ENCODE assay signal across 21 cellular contexts in the genomic region with DNA sequence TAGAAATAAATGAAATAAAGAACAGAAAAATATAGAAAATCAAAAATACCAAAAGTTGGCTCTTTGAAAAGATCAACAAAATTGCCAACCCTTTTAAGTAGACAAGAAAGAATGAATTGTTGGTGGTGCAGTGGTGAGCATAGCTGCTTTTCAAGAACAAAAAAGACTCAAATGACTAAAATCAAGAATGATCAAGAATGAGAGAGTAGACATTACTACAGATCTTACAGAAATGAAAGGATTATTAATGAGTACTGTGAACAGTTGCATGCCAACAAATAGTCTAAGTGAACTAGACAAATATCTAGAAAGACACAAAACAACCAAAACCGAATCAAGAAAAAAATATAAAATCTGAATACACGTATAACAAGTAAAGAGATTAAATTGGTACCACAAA.
"Had no signal": no experiment of that assay in that cellular context is flagged by ENCODE, and none has a peak within 500 bp of the region (broad histone marks: within the 10 kb centered on the region; RNA-seq: fewer than 3 reads in every experiment).

No MANE protein-coding gene starts in this region.

- H3K27ac Mint-ChIP-seq: immature natural killer cell; naive thymus-derived CD8-positive, alpha-beta T cell; progenitor cell of endocrine pancreas; stimulated activated naive B cell treated with anti-CD40 and anti-IgM and Interleukin-4, amounts not matched to agents 10 μg/mL and 1 μg/mL and 100 μg/mL, for 72 hours; stimulated activated naive CD8-positive, alpha-beta T cell treated with anti-CD3 and anti-CD28 coated beads, Interleukin-15, Interleukin-2, amounts not matched to agents 100 ng/mL and 50 ng/mL, for 24 hours; type B pancreatic cell had no signal

- DNase-seq: hypothalamus; immature natural killer cell; kidney; left colon; left lung; lower lobe of right lung; mammary epithelial cell; mesenchymal stem cell; naive thymus-derived CD8-positive, alpha-beta T cell; ovary; right lobe of liver; stimulated activated CD4-positive, alpha-beta T cell treated with anti-CD3 and anti-CD28 coated beads, Interleukin-1b, Interleukin-23, amount 100 ng/mL, for 48 hours; stimulated activated CD4-positive, alpha-beta T cell treated with anti-CD3 and anti-CD28 coated beads, Interleukin-2, amount 100 ng/mL, for 48 hours; stimulated activated CD4-positive, alpha-beta T cell treated with anti-CD3 and anti-CD28 coated beads, Interleukin-4, amount 100 ng/mL, for 4 hours; stimulated activated CD8-positive, alpha-beta memory T cell treated with anti-CD3 and anti-CD28 coated beads, Interleukin-4, amount 100 ng/mL, for 48 hours; stimulated activated naive B cell treated with anti-CD40 and anti-IgM and Interleukin-4, amounts not matched to agents 10 μg/mL and 1 μg/mL and 100 μg/mL, for 72 hours; substantia nigra; uterus had no signal

- H3K4me1 Mint-ChIP-seq: immature natural killer cell; stimulated activated naive B cell treated with anti-CD40 and anti-IgM and Interleukin-4, amounts not matched to agents 10 μg/mL and 1 μg/mL and 100 μg/mL, for 72 hours had no signal

- H3K27me3 Mint-ChIP-seq: naive thymus-derived CD8-positive, alpha-beta T cell; progenitor cell of endocrine pancreas; stimulated activated naive B cell treated with anti-CD40 and anti-IgM and Interleukin-4, amounts not matched to agents 10 μg/mL and 1 μg/mL and 100 μg/mL, for 72 hours; stimulated activated naive CD8-positive, alpha-beta T cell treated with anti-CD3 and anti-CD28 coated beads, Interleukin-15, Interleukin-2, amounts not matched to agents 100 ng/mL and 50 ng/mL, for 24 hours; type B pancreatic cell had no signal

- ATAC-seq: left colon; left lung; lower lobe of right lung; naive thymus-derived CD8-positive, alpha-beta T cell; right lobe of liver; stimulated activated naive B cell treated with anti-CD40 and anti-IgM and Interleukin-4, amounts not matched to agents 10 μg/mL and 1 μg/mL and 100 μg/mL, for 72 hours had no signal

- H3K4me3 Mint-ChIP-seq: immature natural killer cell; naive thymus-derived CD8-positive, alpha-beta T cell; stimulated activated naive B cell treated with anti-CD40 and anti-IgM and Interleukin-4, amounts not matched to agents 10 μg/mL and 1 μg/mL and 100 μg/mL, for 72 hours; stimulated activated naive CD8-positive, alpha-beta T cell treated with anti-CD3 and anti-CD28 coated beads, Interleukin-15, Interleukin-2, amounts not matched to agents 100 ng/mL and 50 ng/mL, for 24 hours; type B pancreatic cell had no signal

- H3K9me3 Mint-ChIP-seq: immature natural killer cell, type B pancreatic cell had no signal
